ENCODE assay signal across 8 cellular contexts in genomic region chr11:112086422-112087191, GRCh38. TPM values are rescaled to one million over a fixed set of nuclear protein-coding genes. Genes with fewer than 3 reads are reported as not detected.
DNase-seq lines count a peak whose midpoint lies in the region; ATAC-seq and TF ChIP-seq lines count a peak whose summit lies in the region.

SDHD (plus strand) TSS chr11:112086873; CDS start chr11:112086908, 35 bp downstream.
A gene with protein sequence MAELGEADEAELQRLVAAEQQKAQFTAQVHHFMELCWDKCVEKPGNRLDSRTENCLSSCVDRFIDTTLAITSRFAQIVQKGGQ (minus strand): TSS chr11:112086756. CDS start chr11:112086723, 33 bp downstream.

- TF ChIP-seq RAD21 in IMR-90 (IDR thresholded peaks at IDR 0.05; ENCODE audit: low read length): peak; percentile 45

- dilution Hi-C loops in IMR-90 (cut with HindIII; ENCODE audit: low sequenced_read_pairs, unreplicated experiment): no loop called here

- H3K9me3 ChIP-seq in IMR-90 (ENCODE audit: control insufficient read depth, insufficient read depth, low read length) (no peaks in the 10 kb centered on the region), mononuclear cell (ENCODE audit: low read depth, low read length) (no peaks in the 10 kb centered on the region)

- BruUV-seq in IMR-90 (replicated peaks; lab: Mats Ljungman, UMichigan): no TSS peak

- TF ChIP-seq POLR2A in IMR-90 (IDR thresholded peaks at IDR 0.05; ENCODE audit: low read depth, low read length): peak; percentile 73

- H3K4ac ChIP-seq in IMR-90 (ENCODE audit: low read depth, low read length): peak within 1 kb of the TSS; percentile 88

- intact Hi-C loops in IMR-90 (cut with micrococcal nuclease): loop anchor here (1.0 kb wide), 3 partner anchors 89 to 207 kb away; partner anchors contain the start of genes BCO2, CFAP68 and FDXACB1

- peak within 1 kb of the TSS; percentile 52 for H2BK120ac ChIP-seq in IMR-90 (ENCODE audit: low read depth, low read length)

- peaks cover 25% of the 10 kb centered on the region for H3K36me3 ChIP-seq in IMR-90 (ENCODE audit: control insufficient read depth, insufficient read depth, low read length)

- H4K5ac ChIP-seq in IMR-90 (ENCODE audit: low read depth, low read length): peak within 1 kb of the TSS; percentile 76

- peak within 1 kb of the TSS; percentile 95 for H3K14ac ChIP-seq in IMR-90 (replicated peaks; ENCODE audit: low read depth, low read length)

- H2BK5ac ChIP-seq in IMR-90 (ENCODE audit: low read depth, low read length, poor library complexity, severe bottlenecking): peak within 1 kb of the TSS; percentile 82

- peaks cover 39 to 58% of the 10 kb centered on the region in 2 experiments for H3K79me1 ChIP-seq in IMR-90 (ENCODE audit: low read depth in 1 of 2, low read length in 2 of 2)

- DNase-seq in DMS114 treated with DMSO at 0.1 percent for 48 hours (lab: John Stamatoyannopoulos, UW; ENCODE audit: unreplicated experiment) (peak; percentile 87), IMR-90 (peak; percentile 96), OCI-M1 (lab: John Stamatoyannopoulos, UW) (peak; percentile 99), activated T-cell treated with anti-CD3 and anti-CD28 coated beads for 24 hours (ENCODE audit: low read depth) (peak; percentile 96), epidermal melanocyte (ENCODE audit: insufficient read length, low spot score) (peak; percentile 90)
- peak; percentile 83 to 92 for DNase-seq in stimulated activated CD8-positive, alpha-beta memory T cell treated with anti-CD3 and anti-CD28 coated beads, Interleukin-4, amount 100 ng/mL, for 1 hour (ENCODE audit: low read depth in 2 of 2, low spot score in 1 of 2)

- peak within 1 kb of the TSS; percentile 98 for H2AK9ac ChIP-seq in IMR-90 (replicated peaks; ENCODE audit: low read depth, low read length, poor library complexity)

- H2AK5ac ChIP-seq in IMR-90 (ENCODE audit: low read depth, low read length): peak within 1 kb of the TSS; percentile 92

- H3K27me3 ChIP-seq in IMR-90 (ENCODE audit: control insufficient read depth, insufficient read depth, low read length): no peaks in the 10 kb centered on the region
- H3K27me3 ChIP-seq in mononuclear cell (ENCODE audit: insufficient read depth, low read length): no peaks in the 10 kb centered on the region

- POLR2A ChIA-PET in IMR-90 (lab: Charles Lee; ENCODE audit: unreplicated experiment): interaction anchor here (0.5 kb wide), 1 partner anchor 24 kb away, joined by 3 read pairs; no protein-coding TSS in a partner anchor

- peak within 1 kb of the TSS; percentile 5; the same call in 1 of the 3 replicates for H2BK15ac ChIP-seq in IMR-90 (ENCODE audit: low read depth, low read length)

- H3K23ac ChIP-seq in IMR-90 (ENCODE audit: low read depth, low read length): peak within 1 kb of the TSS; percentile 92

- peak within 1 kb of the TSS; percentile 96 for H3K9ac ChIP-seq in IMR-90 (ENCODE audit: low read depth, low read length)

- peak within 1 kb of the TSS; percentile 92 for H3K4me2 ChIP-seq in IMR-90 (ENCODE audit: low read depth, low read length)

- H2BK20ac ChIP-seq in IMR-90 (ENCODE audit: low read depth, low read length): no peak within 1 kb of the TSS

- H3K4me3 ChIP-seq in IMR-90 (ENCODE audit: insufficient read depth, low read depth, low read length) (peak within 1 kb of the TSS; percentile 78), mononuclear cell (ENCODE audit: low read length) (peak within 1 kb of the TSS; percentile 95)

- peak within 1 kb of the TSS; percentile 84 for H3K27ac ChIP-seq in IMR-90 (ENCODE audit: insufficient read depth, low read length)

- H4K20me1 ChIP-seq in IMR-90 (ENCODE audit: insufficient read depth, low read length): 0 out of 2 replicates have a peak, but pooled peaks cover 6% of the 10 kb centered on the region

- peak within 1 kb of the TSS; percentile 78 to 97 for H4K8ac ChIP-seq in IMR-90 (ENCODE audit: low read depth in 2 of 2, low read length in 2 of 2)

- in situ Hi-C loops in IMR-90 (cut with MboI; ENCODE audit: low sequenced_read_pairs): no loop called here

- peak within 1 kb of the TSS; percentile 94 for H2AFZ ChIP-seq in IMR-90 (replicated peaks; ENCODE audit: low read length, poor library complexity)

- H3K4me1 ChIP-seq in IMR-90 (ENCODE audit: control insufficient read depth, insufficient read depth, low read length) (peaks cover 2% of the 10 kb centered on the region; the same call in 1 of the 2 replicates), mononuclear cell (ENCODE audit: insufficient read depth, low read length) (peaks cover 24% of the 10 kb centered on the region)

- peak within 1 kb of the TSS; percentile 23 for H3K18ac ChIP-seq in IMR-90 (ENCODE audit: low read depth, low read length)

- peak within 1 kb of the TSS; percentile 85 for H4K91ac ChIP-seq in IMR-90 (ENCODE audit: insufficient read depth, low read depth, low read length)

- WGBS in IMR-90 (ENCODE audit: extremely low coverage in 2 of 2, insufficient read length in 1 of 2), 2 experiments: 0% methylated on average over 19 of the region's 45 CpGs; no CpG with 5 or more reads in 1 of the 2 experiments

- H3K56ac ChIP-seq in IMR-90 (ENCODE audit: extremely low read depth, insufficient read depth, low read length): peak within 1 kb of the TSS; percentile 92

- CTCF ChIA-PET in IMR-90 (lab: Yijun Ruan, JAX): interaction anchor here (1.0 kb wide), 1 partner anchor 27 kb away, joined by 3 read pairs; no protein-coding TSS in a partner anchor

- peak; percentile 44 for TF ChIP-seq CTCF in IMR-90 (conservative IDR thresholded peaks at IDR 0.05; ENCODE audit: low read depth, low read length)

- peaks cover 5% of the 10 kb centered on the region for H3K9me1 ChIP-seq in IMR-90 (ENCODE audit: insufficient read depth, low read length)

- ATAC-seq in GM21528 (IDR thresholded peaks at IDR 0.05; ENCODE audit: low FRiP score, unreplicated experiment) (peak; percentile 85), IMR-90 (ENCODE audit: low read depth) (peak; percentile 92)

TF ChIP-seq in IMR-90, 13 proteins besides CTCF, POLR2A, EP300 and RAD21:
- TF ChIP-seq FOS (IDR thresholded peaks at IDR 0.05; ENCODE audit: low read depth, low read length) (peak; percentile 1; the same call in 1 of the 2 replicates), RCOR1 (IDR thresholded peaks at IDR 0.05; ENCODE audit: insufficient replicate concordance, low read length) (no peak), USF2 (IDR thresholded peaks at IDR 0.05; ENCODE audit: low read depth, low read length) (no peak), MAFK (IDR thresholded peaks at IDR 0.05; ENCODE audit: low read depth, low read length) (no peak), MAZ (IDR thresholded peaks at IDR 0.05; ENCODE audit: borderline replicate concordance, low read depth, low read length) (0 out of 2 replicates have a peak, but pooled peaks have one; percentile 40), NFE2L2 (IDR thresholded peaks at IDR 0.05; ENCODE audit: low read depth, low read length) (no peak), BHLHE40 (IDR thresholded peaks at IDR 0.05; ENCODE audit: low read depth, low read length) (no peak), RFX5 (IDR thresholded peaks at IDR 0.05; ENCODE audit: low read depth, low read length) (no peak), CHD1 (IDR thresholded peaks at IDR 0.05; ENCODE audit: low read depth, low read length) (0 out of 2 replicates have a peak, but pooled peaks have one; percentile 44), MXI1 (IDR thresholded peaks at IDR 0.05; ENCODE audit: borderline replicate concordance, low read depth, low read length) (peak; percentile 22; the same call in 1 of the 2 replicates), SMC3 (IDR thresholded peaks at IDR 0.05; ENCODE audit: low read depth, low read length) (0 out of 2 replicates have a peak, but pooled peaks have one; percentile 24), CEBPB (IDR thresholded peaks at IDR 0.05; ENCODE audit: low read depth, low read length) (no peak)
- TF ChIP-seq, protein P1, sequence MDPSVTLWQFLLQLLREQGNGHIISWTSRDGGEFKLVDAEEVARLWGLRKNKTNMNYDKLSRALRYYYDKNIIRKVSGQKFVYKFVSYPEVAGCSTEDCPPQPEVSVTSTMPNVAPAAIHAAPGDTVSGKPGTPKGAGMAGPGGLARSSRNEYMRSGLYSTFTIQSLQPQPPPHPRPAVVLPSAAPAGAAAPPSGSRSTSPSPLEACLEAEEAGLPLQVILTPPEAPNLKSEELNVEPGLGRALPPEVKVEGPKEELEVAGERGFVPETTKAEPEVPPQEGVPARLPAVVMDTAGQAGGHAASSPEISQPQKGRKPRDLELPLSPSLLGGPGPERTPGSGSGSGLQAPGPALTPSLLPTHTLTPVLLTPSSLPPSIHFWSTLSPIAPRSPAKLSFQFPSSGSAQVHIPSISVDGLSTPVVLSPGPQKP (IDR thresholded peaks at IDR 0.05; ENCODE audit: borderline replicate concordance, low read depth, low read length): 0 out of 2 replicates have a peak, but pooled peaks have one; percentile 51

RNA-seq across cellular contexts. Expression of gene SDHD, which starts in this region (rescaled TPM):
- total RNA-seq in IMR-90 (2012; rRNA removed) (83.2 and 130 TPM in 2 replicates), mononuclear cell (72.1 TPM)
- 165 and 166 TPM in 2 replicates for polyA plus RNA-seq in IMR-90 (2012; rRNA removed)
- 28.8 and 42.1 TPM in 2 replicates for polyA plus RNA-seq in IMR-90 (2012; cell fraction: cytosol; rRNA removed)
- polyA plus RNA-seq in IMR-90 (2012; cell fraction: nucleus; rRNA removed; ENCODE audit: low replicate concordance): 26.7 and 38.4 TPM in 2 replicates

RNA-seq across cellular contexts. Expression of the second gene that starts in this region (rescaled TPM):
- total RNA-seq in IMR-90 (2012; rRNA removed) (35.5 and 48.9 TPM in 2 replicates), mononuclear cell (10.6 TPM)
- polyA plus RNA-seq in IMR-90 (2012; rRNA removed): 103 and 119 TPM in 2 replicates
- 51.4 and 105 TPM in 2 replicates for polyA plus RNA-seq in IMR-90 (2012; cell fraction: cytosol; rRNA removed)
- 11.7 and 25.7 TPM in 2 replicates for polyA plus RNA-seq in IMR-90 (2012; cell fraction: nucleus; rRNA removed; ENCODE audit: low replicate concordance)

Comparison
In these comparisons a context has a peak if more than half of its experiments do, and no peak if none do; other contexts are left out.
1. Peak in every context shown above with its lines: DNase-seq, ATAC-seq, H3K4me3 ChIP-seq and H3K27ac ChIP-seq.